ENCODE assay signal across 1 cellular context in the genomic region with DNA sequence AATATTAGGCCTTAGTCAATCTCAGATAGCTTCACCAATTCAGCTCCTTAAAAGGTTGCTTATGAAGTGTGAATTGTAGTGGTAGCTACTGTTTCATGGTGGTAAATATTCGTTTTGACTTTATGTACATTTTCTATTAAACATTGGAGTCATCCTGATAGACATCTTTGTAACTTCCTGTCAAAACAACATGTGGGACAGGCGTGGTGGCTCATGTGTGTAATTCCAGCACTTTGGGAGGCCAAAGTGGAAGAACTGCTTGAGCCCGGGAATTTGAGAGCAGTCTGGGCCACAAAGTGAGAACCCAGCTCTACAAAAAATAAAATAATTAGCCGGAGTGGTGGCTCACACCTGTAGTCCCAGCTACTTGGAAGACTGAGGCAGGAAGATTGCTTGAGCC.
A peak's percentile ranks its signal among the peaks of the same experiment; 100 is the strongest.
TF ChIP-seq lines count a peak whose summit lies in the region.

No MANE protein-coding gene starts in this region.

TF ChIP-seq in K562, 482 proteins besides CTCF, POLR2A, EP300 and RAD21 (continues in another document):
- peak; percentile 86 for TF ChIP-seq MGA (IDR thresholded peaks at IDR 0.05)
- peak; percentile 49 for TF ChIP-seq GABPA (tag; conservative IDR thresholded peaks at IDR 0.05; ENCODE audit: low read depth)
- TF ChIP-seq, protein P1, sequence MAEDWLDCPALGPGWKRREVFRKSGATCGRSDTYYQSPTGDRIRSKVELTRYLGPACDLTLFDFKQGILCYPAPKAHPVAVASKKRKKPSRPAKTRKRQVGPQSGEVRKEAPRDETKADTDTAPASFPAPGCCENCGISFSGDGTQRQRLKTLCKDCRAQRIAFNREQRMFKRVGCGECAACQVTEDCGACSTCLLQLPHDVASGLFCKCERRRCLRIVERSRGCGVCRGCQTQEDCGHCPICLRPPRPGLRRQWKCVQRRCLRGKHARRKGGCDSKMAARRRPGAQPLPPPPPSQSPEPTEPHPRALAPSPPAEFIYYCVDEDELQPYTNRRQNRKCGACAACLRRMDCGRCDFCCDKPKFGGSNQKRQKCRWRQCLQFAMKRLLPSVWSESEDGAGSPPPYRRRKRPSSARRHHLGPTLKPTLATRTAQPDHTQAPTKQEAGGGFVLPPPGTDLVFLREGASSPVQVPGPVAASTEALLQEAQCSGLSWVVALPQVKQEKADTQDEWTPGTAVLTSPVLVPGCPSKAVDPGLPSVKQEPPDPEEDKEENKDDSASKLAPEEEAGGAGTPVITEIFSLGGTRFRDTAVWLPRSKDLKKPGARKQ (CRISPR knock-in tag; IDR thresholded peaks at IDR 0.05), result no peak
- TF ChIP-seq, protein P2, sequence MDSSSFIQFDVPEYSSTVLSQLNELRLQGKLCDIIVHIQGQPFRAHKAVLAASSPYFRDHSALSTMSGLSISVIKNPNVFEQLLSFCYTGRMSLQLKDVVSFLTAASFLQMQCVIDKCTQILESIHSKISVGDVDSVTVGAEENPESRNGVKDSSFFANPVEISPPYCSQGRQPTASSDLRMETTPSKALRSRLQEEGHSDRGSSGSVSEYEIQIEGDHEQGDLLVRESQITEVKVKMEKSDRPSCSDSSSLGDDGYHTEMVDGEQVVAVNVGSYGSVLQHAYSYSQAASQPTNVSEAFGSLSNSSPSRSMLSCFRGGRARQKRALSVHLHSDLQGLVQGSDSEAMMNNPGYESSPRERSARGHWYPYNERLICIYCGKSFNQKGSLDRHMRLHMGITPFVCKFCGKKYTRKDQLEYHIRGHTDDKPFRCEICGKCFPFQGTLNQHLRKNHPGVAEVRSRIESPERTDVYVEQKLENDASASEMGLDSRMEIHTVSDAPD (CRISPR knock-in tag; IDR thresholded peaks at IDR 0.05), result no peak
- TF ChIP-seq, protein P3, sequence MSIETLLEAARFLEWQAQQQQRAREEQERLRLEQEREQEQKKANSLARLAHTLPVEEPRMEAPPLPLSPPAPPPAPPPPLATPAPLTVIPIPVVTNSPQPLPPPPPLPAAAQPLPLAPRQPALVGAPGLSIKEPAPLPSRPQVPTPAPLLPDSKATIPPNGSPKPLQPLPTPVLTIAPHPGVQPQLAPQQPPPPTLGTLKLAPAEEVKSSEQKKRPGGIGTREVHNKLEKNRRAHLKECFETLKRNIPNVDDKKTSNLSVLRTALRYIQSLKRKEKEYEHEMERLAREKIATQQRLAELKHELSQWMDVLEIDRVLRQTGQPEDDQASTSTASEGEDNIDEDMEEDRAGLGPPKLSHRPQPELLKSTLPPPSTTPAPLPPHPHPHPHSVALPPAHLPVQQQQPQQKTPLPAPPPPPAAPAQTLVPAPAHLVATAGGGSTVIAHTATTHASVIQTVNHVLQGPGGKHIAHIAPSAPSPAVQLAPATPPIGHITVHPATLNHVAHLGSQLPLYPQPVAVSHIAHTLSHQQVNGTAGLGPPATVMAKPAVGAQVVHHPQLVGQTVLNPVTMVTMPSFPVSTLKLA (conservative IDR thresholded peaks at IDR 0.05), result peak in 1 of 2 experiments; percentile 56; a peak in 3 of 4 replicates
- no peak for TF ChIP-seq MAFG (tag; conservative IDR thresholded peaks at IDR 0.05)
- TF ChIP-seq FOSL1 (tag; conservative IDR thresholded peaks at IDR 0.05), result 0 out of 2 replicates have a peak, but pooled peaks have one; percentile 32
- TF ChIP-seq MXI1 (IDR thresholded peaks at IDR 0.05; ENCODE audit: low read depth, low read length), result 0 out of 2 replicates have a peak, but pooled peaks have one; percentile 23
- TF ChIP-seq NFE2 (IDR thresholded peaks at IDR 0.05; ENCODE audit: low read depth), result peak; percentile 36; the same call in 1 of the 2 replicates
- 0 out of 2 replicates have a peak, but pooled peaks have one; percentile 49 for TF ChIP-seq MYC (IDR thresholded peaks at IDR 0.05; ENCODE audit: low read depth, low read length)
- no peak for TF ChIP-seq MYC (CRISPR knock-in tag; IDR thresholded peaks at IDR 0.05; ENCODE audit: borderline replicate concordance, low read depth)
- TF ChIP-seq SMARCA4 (IDR thresholded peaks at IDR 0.05), result 0 out of 2 replicates have a peak, but pooled peaks have one; percentile 42
- TF ChIP-seq, protein P4, sequence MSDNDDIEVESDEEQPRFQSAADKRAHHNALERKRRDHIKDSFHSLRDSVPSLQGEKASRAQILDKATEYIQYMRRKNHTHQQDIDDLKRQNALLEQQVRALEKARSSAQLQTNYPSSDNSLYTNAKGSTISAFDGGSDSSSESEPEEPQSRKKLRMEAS (CRISPR knock-in tag; IDR thresholded peaks at IDR 0.05), result no peak
- TF ChIP-seq, protein P5, sequence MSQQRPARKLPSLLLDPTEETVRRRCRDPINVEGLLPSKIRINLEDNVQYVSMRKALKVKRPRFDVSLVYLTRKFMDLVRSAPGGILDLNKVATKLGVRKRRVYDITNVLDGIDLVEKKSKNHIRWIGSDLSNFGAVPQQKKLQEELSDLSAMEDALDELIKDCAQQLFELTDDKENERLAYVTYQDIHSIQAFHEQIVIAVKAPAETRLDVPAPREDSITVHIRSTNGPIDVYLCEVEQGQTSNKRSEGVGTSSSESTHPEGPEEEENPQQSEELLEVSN (IDR thresholded peaks at IDR 0.05; ENCODE audit: borderline replicate concordance in 1 of 2, extremely low read depth in 1 of 2, insufficient read depth in 1 of 2, insufficient read length in 1 of 2, low read depth in 1 of 2, low read length in 1 of 2, poor library complexity in 1 of 2, severe bottlenecking in 1 of 2), result peak in 1 of 2 experiments; percentile 49
- TF ChIP-seq MAFF (IDR thresholded peaks at IDR 0.05; ENCODE audit: low read length), result no peak
- TF ChIP-seq, protein P6, sequence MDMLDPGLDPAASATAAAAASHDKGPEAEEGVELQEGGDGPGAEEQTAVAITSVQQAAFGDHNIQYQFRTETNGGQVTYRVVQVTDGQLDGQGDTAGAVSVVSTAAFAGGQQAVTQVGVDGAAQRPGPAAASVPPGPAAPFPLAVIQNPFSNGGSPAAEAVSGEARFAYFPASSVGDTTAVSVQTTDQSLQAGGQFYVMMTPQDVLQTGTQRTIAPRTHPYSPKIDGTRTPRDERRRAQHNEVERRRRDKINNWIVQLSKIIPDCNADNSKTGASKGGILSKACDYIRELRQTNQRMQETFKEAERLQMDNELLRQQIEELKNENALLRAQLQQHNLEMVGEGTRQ (CRISPR knock-in tag; IDR thresholded peaks at IDR 0.05), result no peak
- TF ChIP-seq ZNF175 (CRISPR knock-in tag; IDR thresholded peaks at IDR 0.05; ENCODE audit: low read depth), result peak; percentile 89
- 0 out of 2 replicates have a peak, but pooled peaks have one; percentile 21 for TF ChIP-seq CXXC5 (CRISPR knock-in tag; IDR thresholded peaks at IDR 0.05)
- TF ChIP-seq NR2C1 (IDR thresholded peaks at IDR 0.05), result no peak
- TF ChIP-seq NR2C1 (tag; IDR thresholded peaks at IDR 0.05), result peak; percentile 37; the same call in 1 of the 2 replicates
- TF ChIP-seq, protein P7, sequence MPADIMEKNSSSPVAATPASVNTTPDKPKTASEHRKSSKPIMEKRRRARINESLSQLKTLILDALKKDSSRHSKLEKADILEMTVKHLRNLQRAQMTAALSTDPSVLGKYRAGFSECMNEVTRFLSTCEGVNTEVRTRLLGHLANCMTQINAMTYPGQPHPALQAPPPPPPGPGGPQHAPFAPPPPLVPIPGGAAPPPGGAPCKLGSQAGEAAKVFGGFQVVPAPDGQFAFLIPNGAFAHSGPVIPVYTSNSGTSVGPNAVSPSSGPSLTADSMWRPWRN (IDR thresholded peaks at IDR 0.05; ENCODE audit: low read depth), result no peak
- TF ChIP-seq DPF2 (IDR thresholded peaks at IDR 0.05), result peak; percentile 36; the same call in 1 of the 2 replicates
- TF ChIP-seq ZNF124 (CRISPR knock-in tag; IDR thresholded peaks at IDR 0.05), result no peak
- TF ChIP-seq, protein P8, sequence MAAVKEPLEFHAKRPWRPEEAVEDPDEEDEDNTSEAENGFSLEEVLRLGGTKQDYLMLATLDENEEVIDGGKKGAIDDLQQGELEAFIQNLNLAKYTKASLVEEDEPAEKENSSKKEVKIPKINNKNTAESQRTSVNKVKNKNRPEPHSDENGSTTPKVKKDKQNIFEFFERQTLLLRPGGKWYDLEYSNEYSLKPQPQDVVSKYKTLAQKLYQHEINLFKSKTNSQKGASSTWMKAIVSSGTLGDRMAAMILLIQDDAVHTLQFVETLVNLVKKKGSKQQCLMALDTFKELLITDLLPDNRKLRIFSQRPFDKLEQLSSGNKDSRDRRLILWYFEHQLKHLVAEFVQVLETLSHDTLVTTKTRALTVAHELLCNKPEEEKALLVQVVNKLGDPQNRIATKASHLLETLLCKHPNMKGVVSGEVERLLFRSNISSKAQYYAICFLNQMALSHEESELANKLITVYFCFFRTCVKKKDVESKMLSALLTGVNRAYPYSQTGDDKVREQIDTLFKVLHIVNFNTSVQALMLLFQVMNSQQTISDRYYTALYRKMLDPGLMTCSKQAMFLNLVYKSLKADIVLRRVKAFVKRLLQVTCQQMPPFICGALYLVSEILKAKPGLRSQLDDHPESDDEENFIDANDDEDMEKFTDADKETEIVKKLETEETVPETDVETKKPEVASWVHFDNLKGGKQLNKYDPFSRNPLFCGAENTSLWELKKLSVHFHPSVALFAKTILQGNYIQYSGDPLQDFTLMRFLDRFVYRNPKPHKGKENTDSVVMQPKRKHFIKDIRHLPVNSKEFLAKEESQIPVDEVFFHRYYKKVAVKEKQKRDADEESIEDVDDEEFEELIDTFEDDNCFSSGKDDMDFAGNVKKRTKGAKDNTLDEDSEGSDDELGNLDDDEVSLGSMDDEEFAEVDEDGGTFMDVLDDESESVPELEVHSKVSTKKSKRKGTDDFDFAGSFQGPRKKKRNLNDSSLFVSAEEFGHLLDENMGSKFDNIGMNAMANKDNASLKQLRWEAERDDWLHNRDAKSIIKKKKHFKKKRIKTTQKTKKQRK (IDR thresholded peaks at IDR 0.05; ENCODE audit: borderline replicate concordance, low read depth, low read length), result no peak
